Comparison of ENCODE assay signal across 1 cellular context in the genomic region with DNA sequence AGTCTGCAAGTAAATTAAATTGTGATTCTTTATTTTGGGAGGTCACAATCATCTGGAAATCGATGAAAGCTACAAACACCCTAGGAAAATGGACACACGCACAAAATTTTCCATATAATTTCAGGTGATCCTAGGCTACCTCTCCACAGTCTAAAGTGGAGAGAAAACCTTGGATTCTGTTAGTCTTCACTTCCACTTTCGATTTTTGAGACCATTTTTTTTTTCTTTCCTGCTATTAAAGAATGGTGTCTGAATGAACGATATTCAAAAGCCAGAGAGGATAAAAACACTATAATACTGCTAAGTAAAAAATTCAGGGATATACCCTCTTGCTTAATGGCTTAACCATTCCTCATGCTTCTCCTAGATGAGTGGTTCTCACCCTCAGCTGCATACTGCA.
TF ChIP-seq lines count a peak whose summit lies in the region.

No MANE protein-coding gene starts in this region.

TF ChIP-seq in K562, 482 proteins besides CTCF, POLR2A, EP300 and RAD21 (continues in another document):
- TF ChIP-seq ADNP (tag; IDR thresholded peaks at IDR 0.05) (0 out of 2 replicates have a peak, but pooled peaks have one; percentile 17), DPF2 (IDR thresholded peaks at IDR 0.05) (0 out of 2 replicates have a peak, but pooled peaks have one; percentile 33), NKRF (IDR thresholded peaks at IDR 0.05; ENCODE audit: borderline replicate concordance) (peak; percentile 39; the same call in 1 of the 2 replicates), ZNF124 (CRISPR knock-in tag; IDR thresholded peaks at IDR 0.05) (no peak), CREM (IDR thresholded peaks at IDR 0.05; ENCODE audit: low read depth) (no peak), ZBTB40 (IDR thresholded peaks at IDR 0.05) (peak; percentile 15; the same call in 1 of the 2 replicates), ZBTB40 (CRISPR knock-in tag; IDR thresholded peaks at IDR 0.05) (no peak), ZKSCAN1 (IDR thresholded peaks at IDR 0.05; ENCODE audit: low read depth, low read length) (no peak), RAD51 (IDR thresholded peaks at IDR 0.05; ENCODE audit: borderline replicate concordance, low read depth) (no peak), TEAD4 (IDR thresholded peaks at IDR 0.05; ENCODE audit: low read length) (0 out of 2 replicates have a peak, but pooled peaks have one; percentile 0), TEAD4 (CRISPR knock-in tag; IDR thresholded peaks at IDR 0.05; ENCODE audit: borderline replicate concordance) (no peak), IRF1 (CRISPR knock-in tag; IDR thresholded peaks at IDR 0.05; ENCODE audit: borderline replicate concordance) (no peak), MAFK (IDR thresholded peaks at IDR 0.05; ENCODE audit: low read length) (no peak), ETV5 (CRISPR knock-in tag; IDR thresholded peaks at IDR 0.05; ENCODE audit: low read depth) (no peak), NR2C1 (IDR thresholded peaks at IDR 0.05) (no peak), NR2C1 (tag; IDR thresholded peaks at IDR 0.05) (no peak), PHTF2 (CRISPR knock-in tag; IDR thresholded peaks at IDR 0.05) (no peak), FOXM1 (IDR thresholded peaks at IDR 0.05; ENCODE audit: low read depth) (0 out of 2 replicates have a peak, but pooled peaks have one; percentile 14), FOXM1 (CRISPR knock-in tag; IDR thresholded peaks at IDR 0.05; ENCODE audit: low read depth) (no peak), HCFC1 (IDR thresholded peaks at IDR 0.05; ENCODE audit: low read depth, low read length) (no peak), EP400 (IDR thresholded peaks at IDR 0.05) (no peak), MNT (conservative IDR thresholded peaks at IDR 0.05) (no peak), CBX3 (IDR thresholded peaks at IDR 0.05; ENCODE audit: borderline replicate concordance in 1 of 2, low read length in 2 of 2) (no peak), DIDO1 (tag; IDR thresholded peaks at IDR 0.05; ENCODE audit: low read depth) (no peak), FOXJ3 (CRISPR knock-in tag; IDR thresholded peaks at IDR 0.05) (no peak), HNRNPLL (IDR thresholded peaks at IDR 0.05; ENCODE audit: low read depth, low read length, poor library complexity, severe bottlenecking) (no peak), ZFP1 (CRISPR knock-in tag; IDR thresholded peaks at IDR 0.05) (no peak), ARNT (IDR thresholded peaks at IDR 0.05) (0 out of 4 replicates have a peak, but pooled peaks of 1 of the 2 experiments have one; percentile 7), SNRNP70 (optimal IDR thresholded peaks at IDR 0.05; ENCODE audit: low read depth, low read length) (no peak), CEBPB (tag; IDR thresholded peaks at IDR 0.05) (no peak), NONO (IDR thresholded peaks at IDR 0.05; ENCODE audit: low read depth in 2 of 2, low read length in 1 of 2) (no peak), SMARCC2 (IDR thresholded peaks at IDR 0.05; ENCODE audit: low read depth) (0 out of 2 replicates have a peak, but pooled peaks have one; percentile 29)
- TF ChIP-seq, protein P1, sequence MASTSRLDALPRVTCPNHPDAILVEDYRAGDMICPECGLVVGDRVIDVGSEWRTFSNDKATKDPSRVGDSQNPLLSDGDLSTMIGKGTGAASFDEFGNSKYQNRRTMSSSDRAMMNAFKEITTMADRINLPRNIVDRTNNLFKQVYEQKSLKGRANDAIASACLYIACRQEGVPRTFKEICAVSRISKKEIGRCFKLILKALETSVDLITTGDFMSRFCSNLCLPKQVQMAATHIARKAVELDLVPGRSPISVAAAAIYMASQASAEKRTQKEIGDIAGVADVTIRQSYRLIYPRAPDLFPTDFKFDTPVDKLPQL (IDR thresholded peaks at IDR 0.05; ENCODE audit: extremely low read depth, insufficient read length), result no peak
- TF ChIP-seq, protein P2, sequence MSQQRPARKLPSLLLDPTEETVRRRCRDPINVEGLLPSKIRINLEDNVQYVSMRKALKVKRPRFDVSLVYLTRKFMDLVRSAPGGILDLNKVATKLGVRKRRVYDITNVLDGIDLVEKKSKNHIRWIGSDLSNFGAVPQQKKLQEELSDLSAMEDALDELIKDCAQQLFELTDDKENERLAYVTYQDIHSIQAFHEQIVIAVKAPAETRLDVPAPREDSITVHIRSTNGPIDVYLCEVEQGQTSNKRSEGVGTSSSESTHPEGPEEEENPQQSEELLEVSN (IDR thresholded peaks at IDR 0.05; ENCODE audit: borderline replicate concordance in 1 of 2, extremely low read depth in 1 of 2, insufficient read depth in 1 of 2, insufficient read length in 1 of 2, low read depth in 1 of 2, low read length in 1 of 2, poor library complexity in 1 of 2, severe bottlenecking in 1 of 2), result no peak
- TF ChIP-seq, protein P3, sequence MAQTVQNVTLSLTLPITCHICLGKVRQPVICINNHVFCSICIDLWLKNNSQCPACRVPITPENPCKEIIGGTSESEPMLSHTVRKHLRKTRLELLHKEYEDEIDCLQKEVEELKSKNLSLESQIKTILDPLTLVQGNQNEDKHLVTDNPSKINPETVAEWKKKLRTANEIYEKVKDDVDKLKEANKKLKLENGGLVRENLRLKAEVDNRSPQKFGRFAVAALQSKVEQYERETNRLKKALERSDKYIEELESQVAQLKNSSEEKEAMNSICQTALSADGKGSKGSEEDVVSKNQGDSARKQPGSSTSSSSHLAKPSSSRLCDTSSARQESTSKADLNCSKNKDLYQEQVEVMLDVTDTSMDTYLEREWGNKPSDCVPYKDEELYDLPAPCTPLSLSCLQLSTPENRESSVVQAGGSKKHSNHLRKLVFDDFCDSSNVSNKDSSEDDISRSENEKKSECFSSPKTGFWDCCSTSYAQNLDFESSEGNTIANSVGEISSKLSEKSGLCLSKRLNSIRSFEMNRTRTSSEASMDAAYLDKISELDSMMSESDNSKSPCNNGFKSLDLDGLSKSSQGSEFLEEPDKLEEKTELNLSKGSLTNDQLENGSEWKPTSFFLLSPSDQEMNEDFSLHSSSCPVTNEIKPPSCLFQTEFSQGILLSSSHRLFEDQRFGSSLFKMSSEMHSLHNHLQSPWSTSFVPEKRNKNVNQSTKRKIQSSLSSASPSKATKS (CRISPR knock-in tag; IDR thresholded peaks at IDR 0.05), result no peak
